ENCODE assay signal across 25 cellular contexts in the genomic region with DNA sequence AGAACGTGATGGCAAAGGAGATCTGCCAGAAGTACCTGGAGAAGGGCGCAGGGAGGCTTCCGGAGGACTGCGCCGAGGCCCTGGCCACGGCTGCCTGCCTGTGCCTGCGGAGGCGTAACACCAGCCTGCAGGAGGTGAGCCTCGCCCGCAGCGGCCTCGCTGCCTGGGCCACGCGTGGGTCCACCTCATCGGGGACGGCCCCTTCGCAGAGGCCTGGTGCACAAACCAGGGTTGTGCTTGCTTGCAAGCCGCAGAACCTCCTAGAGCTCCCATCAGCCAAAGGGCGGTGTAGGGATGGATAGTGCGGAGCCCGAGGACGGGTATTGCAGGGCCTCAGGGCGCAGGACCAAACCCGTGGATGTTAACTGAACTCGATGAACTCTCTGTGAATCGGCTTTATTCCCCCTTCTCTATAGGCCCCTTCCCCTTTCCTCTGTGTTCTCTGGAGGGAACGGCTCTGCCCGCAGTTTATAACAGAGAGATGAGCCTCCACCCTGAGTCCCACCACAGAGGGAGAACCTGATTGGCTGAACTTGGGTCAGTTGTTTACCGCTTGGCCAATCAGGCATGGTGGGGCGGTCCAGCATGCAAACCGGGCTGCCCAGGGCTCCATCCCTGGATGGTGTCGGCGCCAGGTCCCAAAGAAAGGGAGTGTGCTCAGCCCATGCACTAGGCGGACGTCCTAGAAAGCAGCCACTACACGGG. TPM values are rescaled to one million over a fixed set of nuclear protein-coding genes. Genes with fewer than 3 reads are reported as not detected.
A peak's percentile ranks its signal among the peaks of the same experiment; 100 is the strongest.
DNase-seq lines count a peak whose midpoint lies in the region; ATAC-seq, FAIRE-seq and TF ChIP-seq lines count a peak whose summit lies in the region.
"Had no signal": no experiment of that assay in that cellular context is flagged by ENCODE, and none has a peak within 500 bp of the region (broad histone marks: within the 10 kb centered on the region; RNA-seq: fewer than 3 reads in every experiment).

No MANE protein-coding gene starts in this region.

- no peak overlapping the region for H3K4ac ChIP-seq in H1 (replicated peaks; ENCODE audit: insufficient read length, low read depth, low read length)

- WGBS in H1 (ENCODE audit: extremely low coverage in 1 of 2, insufficient coverage in 1 of 2, insufficient read length in 1 of 2, insufficient replicate concordance in 2 of 2, low coverage in 1 of 2, low lambda C conversion rate in 2 of 2, missing lambda C conversion rate in 1 of 2), 2 experiments, result 90% methylated on average over 35 of the region's 36 CpGs; no CpG with 5 or more reads in 1 of the 2 experiments
- WGBS in testis, 2 donors, result 69 to 77% methylated on average over 22 to 36 of the region's 36 CpGs

- peak overlapping the region; percentile 71 for H3K18ac ChIP-seq in H1 (ENCODE audit: extremely low read depth, low read length)

- no peak overlapping the region for H2BK120ac ChIP-seq in H1 (replicated peaks; ENCODE audit: low read depth, low read length)

- no peak overlapping the region for H3K9ac ChIP-seq in H1 (replicated peaks in 1 of 4; ENCODE audit: extremely low read depth in 1 of 4, low read depth in 3 of 4, low read length in 3 of 4)

- no peaks in the 10 kb centered on the region for H4K20me1 ChIP-seq in H1 (replicated peaks in 1 of 2; ENCODE audit: control insufficient read depth in 1 of 2, insufficient read depth in 2 of 2, low read length in 2 of 2)

- peak overlapping the region; percentile 80; the same call in 1 of the 2 replicates for H2BK12ac ChIP-seq in H1 (ENCODE audit: low read depth, low read length)

- TF ChIP-seq EP300 in H1 (IDR thresholded peaks at IDR 0.05; ENCODE audit: borderline replicate concordance in 1 of 2, low read depth in 2 of 2, low read length in 2 of 2), result no peak

- TF ChIP-seq RAD21 in H1 (IDR thresholded peaks at IDR 0.05 in 1 of 2, conservative IDR thresholded peaks at IDR 0.05 in 1 of 2; ENCODE audit: low read depth in 2 of 2, low read length in 2 of 2), result no peak

- H4K91ac ChIP-seq in H1 (replicated peaks; ENCODE audit: insufficient read length, low read length), result peak overlapping the region; percentile 81

- H2BK20ac ChIP-seq in H1 (ENCODE audit: low read length), result no peak overlapping the region; the same call in 1 of the 2 replicates

- TF ChIP-seq CTCF in H1 (IDR thresholded peaks at IDR 0.05; ENCODE audit: control extremely low read depth in 1 of 3, insufficient read depth in 1 of 3, low read depth in 1 of 3, low read length in 3 of 3), result no peak
- no peak for TF ChIP-seq CTCF in testis (IDR thresholded peaks at IDR 0.05)

- H3K4me1 ChIP-seq in H1 (replicated peaks in 1 of 4; ENCODE audit: control insufficient read depth in 3 of 4, insufficient read depth in 4 of 4, low read length in 3 of 4), result peaks cover 0 to 2% (median 1%) of the 10 kb centered on the region in 4 experiments; a peak in 1 of 7 replicates
- H3K4me1 ChIP-seq in testis, result no peaks in the 10 kb centered on the region
- H3K4me1 ChIP-seq: upper lobe of left lung had no signal

- no peaks in the 10 kb centered on the region for H3K79me2 ChIP-seq in H1 (ENCODE audit: control insufficient read depth in 1 of 2, insufficient read depth in 2 of 2, low read length in 2 of 2)

- peaks cover 0 to 2% (median 0%) of the 10 kb centered on the region in 4 experiments; a peak in 1 of 8 replicates for H3K36me3 ChIP-seq in H1 (ENCODE audit: control insufficient read depth in 2 of 4, insufficient read depth in 4 of 4, low read length in 3 of 4)
- H3K36me3 ChIP-seq in testis (ENCODE audit: low read depth, missing control alignments), result no peaks in the 10 kb centered on the region
- no peaks in the 10 kb centered on the region for H3K36me3 ChIP-seq in MG63

- H4K5ac ChIP-seq in H1 (ENCODE audit: insufficient read length, low read depth, low read length), result peak overlapping the region; percentile 32

- H3K56ac ChIP-seq in H1 (replicated peaks; ENCODE audit: insufficient read length, low read depth, low read length), result no peak overlapping the region

- DNase-seq in NCI-H82 (lab: John Stamatoyannopoulos, UW), result peak; percentile 51
- DNase-seq in NCI-H82 treated with DMSO at 0.1 percent for 48 hours (lab: John Stamatoyannopoulos, UW; ENCODE audit: unreplicated experiment), result no peak
- DNase-seq in OCI-M1 (lab: John Stamatoyannopoulos, UW), result peak; percentile 43
- DNase-seq in H1 (ENCODE audit: low read depth in 1 of 2, low spot score in 2 of 2), result no peak
- peak; percentile 77 for DNase-seq in testis
- no peak for DNase-seq in MG63
- DNase-seq in DMS153 treated with DMSO at 0.1 percent for 48 hours (lab: John Stamatoyannopoulos, UW; ENCODE audit: unreplicated experiment), result no peak
- DNase-seq: activated B cell treated with CpG ODN at 0.5 μM for 24 hours; activated CD4-positive, alpha-beta T cell treated with anti-CD3 and anti-CD28 coated beads, Interleukin-2, amount 50 U/mL, for 4 hours; activated naive CD4-positive, alpha-beta T cell treated with anti-CD3 and anti-CD28 coated beads, Interleukin-2, amount 50 U/mL, for 16 hours; dorsolateral prefrontal cortex; glutamatergic neuron; NCI-H1417; NCI-H2081 treated with DMSO at 0.1 percent for 48 hours; NCI-H446 treated with DMSO at 0.1 percent for 48 hours; stimulated activated CD4-positive, alpha-beta T cell treated with anti-CD3 and anti-CD28 coated beads, Interleukin-1b, Interleukin-23, amount 100 ng/mL, for 48 hours; T-helper 9 cell had no signal

- no peaks in the 10 kb centered on the region; the same call in 1 of the 2 replicates for H3K23me2 ChIP-seq in H1 (ENCODE audit: low read depth, low read length)

- H3K9me3 ChIP-seq in H1 (ENCODE audit: insufficient read depth in 2 of 2, low read depth in 1 of 2, low read length in 1 of 2) (no peaks in the 10 kb centered on the region), testis (no peaks in the 10 kb centered on the region), MG63 (no peaks in the 10 kb centered on the region)
- H3K9me3 ChIP-seq: neutrophil, upper lobe of left lung had no signal

- POLR2A ChIA-PET in H1 (lab: Charles Lee; ENCODE audit: partially characterized antibody), result no interaction called here

- H2BK15ac ChIP-seq in H1 (ENCODE audit: low read length), result no peak overlapping the region; the same call in 1 of the 2 replicates

- no peak overlapping the region for H3K14ac ChIP-seq in H1 (ENCODE audit: insufficient read length)

- H3K23ac ChIP-seq in H1 (ENCODE audit: insufficient read length), result no peak overlapping the region

- intact Hi-C loops in testis (cut with DNase I; ENCODE audit: low total_unique reads), result no loop called here

- no peaks in the 10 kb centered on the region for H3K79me1 ChIP-seq in H1 (ENCODE audit: low read depth, low read length)

- H4K8ac ChIP-seq in H1 (ENCODE audit: extremely low read depth, insufficient read depth, low read length), result peak overlapping the region; percentile 4

- no peak overlapping the region for H3K27ac ChIP-seq in H1 (ENCODE audit: low read depth, low read length)
- H3K27ac ChIP-seq in testis, result no peak overlapping the region
- H3K27ac ChIP-seq: dorsolateral prefrontal cortex, neutrophil, skin epidermis, upper lobe of left lung had no signal

- H3K4me3 ChIP-seq in H1 (ENCODE audit: extremely low read depth in 1 of 4, insufficient read depth in 2 of 4, low read depth in 3 of 4, low read length in 4 of 4) (no peak overlapping the region), testis (peak overlapping the region; percentile 25 to 36), MG63 (no peak overlapping the region)
- H3K4me3 ChIP-seq: dorsolateral prefrontal cortex, skin epidermis, upper lobe of left lung had no signal

- H2BK5ac ChIP-seq in H1 (ENCODE audit: low read depth, low read length), result peak overlapping the region; percentile 32

- no peak overlapping the region for H2AFZ ChIP-seq in H1 (ENCODE audit: low read length)

- no peak for TF ChIP-seq POLR2A in H1 (IDR thresholded peaks at IDR 0.05; ENCODE audit: control extremely low read depth in 1 of 2, low read depth in 2 of 2, low read length in 2 of 2)
- TF ChIP-seq POLR2A in testis (IDR thresholded peaks at IDR 0.05), result no peak

- 0 out of 2 replicates have a peak overlapping the region, but pooled peaks have one; percentile 1 for H2AK5ac ChIP-seq in H1 (ENCODE audit: low read depth, low read length)

- no peaks in the 10 kb centered on the region for H3K27me3 ChIP-seq in H1 (replicated peaks in 1 of 4; ENCODE audit: control insufficient read depth in 3 of 4, extremely low read depth in 1 of 4, insufficient read depth in 3 of 4, low read length in 3 of 4)
- H3K27me3 ChIP-seq in testis, result no peaks in the 10 kb centered on the region
- no peaks in the 10 kb centered on the region for H3K27me3 ChIP-seq in MG63
- H3K27me3 ChIP-seq: dorsolateral prefrontal cortex, neutrophil, upper lobe of left lung had no signal

- FAIRE-seq in H1 (lab: Jason Lieb, UNC), result no peak
- FAIRE-seq: A204.1 had no signal

- CTCF ChIA-PET in H1 (lab: Charles Lee; ENCODE audit: partially characterized antibody), result interaction anchor here (2.1 kb wide), 1 partner anchor 40 kb away, joined by 9 read pairs; no protein-coding TSS in a partner anchor

- H3K4me2 ChIP-seq in H1 (ENCODE audit: insufficient read depth in 1 of 2, low read depth in 2 of 2, low read length in 2 of 2), result no peak overlapping the region

- ATAC-seq in HG02798 (IDR thresholded peaks at IDR 0.05; ENCODE audit: poor library complexity, unreplicated experiment), result no peak

RNA-seq across cellular contexts. Expression of gene TATDN2, which starts 13.6 kb away (rescaled TPM):
- total RNA-seq in H1 (2021; fragmentation: NEBNext Ultra II Directional; extraction: Animal tissue kit (Norgen Biotek cat#: 25700)), result 34.8 and 35.3 TPM in 2 replicates
- polyA plus RNA-seq in H1 (2011; rRNA removed) (12.1 and 12.3 TPM in 2 replicates), testis (ENCODE audit: insufficient read depth, low read depth, low replicate concordance) (21.3 TPM)
- 11.5 TPM for polyA plus RNA-seq in H1 (2011; cell fraction: cytosol; rRNA removed)
- 17.6 TPM for polyA plus RNA-seq in H1 (2011; cell fraction: nucleus; rRNA removed)
- 21.3 to 23.2 TPM (median 21.9 TPM) in 4 replicates for polyA plus RNA-seq in H1 (2012, experiment 1 of 2)
- polyA plus RNA-seq in H1 (2012, experiment 2 of 2), result 18.4 TPM
- polyA plus RNA-seq in H1 (2013, experiment 1 of 2), result 14.6 TPM
- 15.0 TPM for polyA plus RNA-seq in H1 (2013, experiment 2 of 2)
- 39.2 and 40.9 TPM in 2 replicates for polyA minus RNA-seq in H1 (2011; rRNA and poly(A)+ RNA removed)
- polyA minus RNA-seq in H1 (2011; cell fraction: cytosol; rRNA and poly(A)+ RNA removed), result 13.6 TPM
- 36.3 TPM for polyA minus RNA-seq in H1 (2011; cell fraction: nucleus; rRNA and poly(A)+ RNA removed)
- total RNA-seq in testis, result 10 to 100 TPM; 19.8 to 24.3 TPM
- total RNA-seq in MG63 (2014; rRNA removed; shearing (Covaris generic); ENCODE audit: low replicate concordance), result 7.6 and 15.8 TPM in 2 replicates

RNA-seq across cellular contexts. Expression of gene GHRL, which starts 58.1 kb away (rescaled TPM):
- total RNA-seq in H1 (2021; fragmentation: NEBNext Ultra II Directional; extraction: Animal tissue kit (Norgen Biotek cat#: 25700)), result 0.35 TPM in 1 of 2 replicates, not detected in the other
- polyA plus RNA-seq in H1 (2011; rRNA removed), result 0.06 and 0.32 TPM in 2 replicates
- polyA plus RNA-seq in H1 (2011; cell fraction: cytosol; rRNA removed), result 0.13 TPM
- polyA plus RNA-seq in H1 (2011; cell fraction: nucleus; rRNA removed), result 0.57 TPM
- polyA plus RNA-seq in H1 (2012, experiment 1 of 2), result 0.23 to 0.87 TPM (median 0.50 TPM) in 3 of 4 replicates, not detected in the other
- not detected for polyA plus RNA-seq in H1 (2012, experiment 2 of 2)
- 0.14 TPM for polyA plus RNA-seq in H1 (2013, experiment 1 of 2)
- polyA plus RNA-seq in H1 (2013, experiment 2 of 2), result 0.26 TPM
- polyA minus RNA-seq in H1 (2011; rRNA and poly(A)+ RNA removed), result 0.29 and 0.57 TPM in 2 replicates
- polyA minus RNA-seq in H1 (2011; cell fraction: cytosol; rRNA and poly(A)+ RNA removed), result not detected
- polyA minus RNA-seq in H1 (2011; cell fraction: nucleus; rRNA and poly(A)+ RNA removed), result 1.00 TPM
- under 1 TPM; 0.50 to 0.87 TPM for total RNA-seq in testis
- polyA plus RNA-seq in testis (ENCODE audit: insufficient read depth, low read depth, low replicate concordance), result 1.0 TPM
- not detected in 2 replicates for total RNA-seq in MG63 (2014; rRNA removed; shearing (Covaris generic); ENCODE audit: low replicate concordance)
- total RNA-seq: Daoy, M059J, renal cortical epithelial cell had no signal

Comparison
In these comparisons a context has a peak if more than half of its experiments do, and no peak if none do; other contexts are left out.
1. DNase-seq: peak in NCI-H82 (single experiment), OCI-M1 (single experiment) and testis (single experiment); none in NCI-H82 treated with DMSO at 0.1 percent for 48 hours (single experiment), H1 (0 of 2), MG63 (single experiment) and DMS153 treated with DMSO at 0.1 percent for 48 hours (single experiment).
2. H3K4me3 ChIP-seq: peak in testis (2 of 2); none in H1 (0 of 4) and MG63 (single experiment).